19 cellular contexts compared by ENCODE assay signal in the genomic region with DNA sequence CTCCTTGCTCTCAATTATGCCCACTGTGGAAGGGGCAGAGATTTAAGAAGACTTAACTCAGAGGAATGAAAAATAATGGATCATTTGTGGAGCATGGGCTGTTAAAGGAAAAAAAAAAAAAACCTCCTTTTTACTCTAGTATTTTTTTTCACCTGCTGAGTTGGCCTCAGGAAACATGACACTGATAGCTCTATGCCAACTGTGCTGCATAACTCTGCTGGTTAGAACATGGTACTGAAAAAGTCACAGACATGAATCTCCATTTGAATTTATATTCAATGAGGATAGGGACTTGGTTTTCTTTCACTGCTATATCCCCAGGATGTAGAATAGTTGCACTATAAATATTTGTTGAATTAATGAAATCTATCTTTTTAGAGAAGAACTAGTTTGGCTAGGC.
"Had no signal": no experiment of that assay in that cellular context is flagged by ENCODE, and none has a peak within 500 bp of the region (broad histone marks: within the 10 kb centered on the region; RNA-seq: fewer than 3 reads in every experiment).

No MANE protein-coding gene starts in this region.

- H3K4me3 Mint-ChIP-seq: central memory CD8-positive, alpha-beta T cell; natural killer cell; stimulated activated naive B cell treated with anti-CD40 and anti-IgM and Interleukin-4, amounts not matched to agents 10 μg/mL and 1 μg/mL and 100 μg/mL, for 72 hours; T-cell had no signal

- H3K27me3 Mint-ChIP-seq: central memory CD8-positive, alpha-beta T cell; stimulated activated naive B cell treated with anti-CD40 and anti-IgM and Interleukin-4, amounts not matched to agents 10 μg/mL and 1 μg/mL and 100 μg/mL, for 72 hours had no signal

- H3K4me1 ChIP-seq: ascending aorta, parathyroid adenoma, sigmoid colon, thyroid gland, uterus had no signal

- H3K36me3 Mint-ChIP-seq: natural killer cell; stimulated activated naive B cell treated with anti-CD40 and anti-IgM and Interleukin-4, amounts not matched to agents 10 μg/mL and 1 μg/mL and 100 μg/mL, for 72 hours; T-cell had no signal

- H3K9me3 Mint-ChIP-seq: central memory CD8-positive, alpha-beta T cell; natural killer cell; T-cell had no signal

- H3K79me2 ChIP-seq: parathyroid adenoma had no signal

- H3K27ac ChIP-seq: ascending aorta, lower lobe of right lung, neutrophil, parathyroid adenoma, thyroid gland had no signal

- H3K4me1 Mint-ChIP-seq: central memory CD8-positive, alpha-beta T cell; natural killer cell; T-cell had no signal

- H3K27me3 ChIP-seq: ascending aorta, neutrophil, sigmoid colon, thyroid gland, uterus had no signal

- ATAC-seq: lower lobe of right lung; natural killer cell; stimulated activated naive B cell treated with anti-CD40 and anti-IgM and Interleukin-4, amounts not matched to agents 10 μg/mL and 1 μg/mL and 100 μg/mL, for 72 hours; T-cell had no signal

- H3K4me3 ChIP-seq: ascending aorta, lower lobe of right lung, sigmoid colon, thyroid gland, uterus had no signal

- H3K36me3 ChIP-seq: ascending aorta, lower lobe of right lung, neutrophil, sigmoid colon, thyroid gland, uterus had no signal

- H3K27ac Mint-ChIP-seq: natural killer cell; stimulated activated naive B cell treated with anti-CD40 and anti-IgM and Interleukin-4, amounts not matched to agents 10 μg/mL and 1 μg/mL and 100 μg/mL, for 72 hours; T-cell had no signal

- H3K9me3 ChIP-seq: ascending aorta, lower lobe of right lung, neutrophil, sigmoid colon, thyroid gland, uterus had no signal

- H3K9ac ChIP-seq: parathyroid adenoma had no signal

- H2AFZ ChIP-seq: parathyroid adenoma had no signal

- DNase-seq: activated CD4-positive, alpha-beta T cell treated with anti-CD3 and anti-CD28 coated beads, Interleukin-2, amount 50 U/mL, for 1 hour; activated CD4-positive, CD25-positive, alpha-beta regulatory T cell; activated CD8-positive, alpha-beta memory T cell treated with anti-CD3 and anti-CD28 coated beads, Interleukin-2, amount 50 U/mL, for 48 hours; activated effector memory CD4-positive, alpha-beta T cell treated with Interleukin-2 at 50 U/mL for 16 hours; activated naive CD4-positive, alpha-beta T cell treated with anti-CD3 and anti-CD28 coated beads, Interleukin-2, amount 50 U/mL, for 16 hours; activated T-cell treated with anti-CD3 and anti-CD28 coated beads, Interleukin-2, amount 50 U/mL, for 48 hours; cortex of kidney; erythroblast; lower lobe of right lung; natural killer cell; sigmoid colon; stimulated activated naive B cell treated with anti-CD40 and anti-IgM and Interleukin-4, amounts not matched to agents 10 μg/mL and 1 μg/mL and 100 μg/mL, for 72 hours; T-cell; thyroid gland; uterus had no signal
